In the genomic region with DNA sequence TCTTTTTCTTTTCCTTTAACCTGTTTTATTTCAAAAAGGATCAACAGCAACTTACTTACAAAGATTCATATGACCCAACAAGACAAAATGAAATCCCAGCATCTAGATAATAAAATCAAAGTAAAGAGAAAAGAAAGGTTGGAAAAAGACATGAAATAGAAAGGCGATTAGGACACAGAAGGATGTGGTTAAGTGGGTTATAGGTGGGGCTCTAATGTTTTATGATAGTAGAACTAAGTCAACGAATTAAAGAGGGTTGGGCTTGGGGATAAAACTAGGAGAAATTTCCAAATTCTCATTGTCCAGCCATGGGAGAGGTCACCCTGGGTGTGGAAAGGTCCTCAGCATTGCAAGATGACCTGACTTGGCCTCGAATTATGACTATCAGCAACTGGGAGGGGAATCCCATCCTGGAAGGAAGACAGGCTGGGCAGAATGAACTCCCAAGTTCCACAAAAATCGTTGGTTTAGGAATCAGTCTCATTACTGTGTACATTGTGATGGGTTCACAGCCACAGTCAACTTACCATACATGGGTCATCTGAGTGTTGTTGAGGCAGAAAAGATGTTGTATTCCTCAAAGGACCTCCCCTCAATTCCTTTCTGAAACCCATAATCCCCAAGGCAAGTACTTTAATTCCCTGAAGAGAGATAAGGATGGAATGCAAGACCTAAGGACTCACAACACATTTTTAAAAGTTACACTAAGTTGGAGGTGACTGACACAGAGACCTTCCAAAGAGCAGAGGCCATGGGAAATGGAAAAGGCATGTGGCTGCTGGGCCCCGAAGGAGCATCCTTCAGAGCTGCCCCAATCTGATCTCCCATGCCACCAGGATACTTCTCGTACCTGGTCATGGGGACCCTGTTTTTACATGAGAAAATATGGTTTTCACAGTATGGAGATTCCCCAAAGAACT, we compare ENCODE assay signal across 1 cellular context.
TF ChIP-seq lines count a peak whose summit lies in the region.

No MANE protein-coding gene starts in this region.

TF ChIP-seq in WTC11, 78 proteins besides CTCF, POLR2A, EP300 and RAD21 (continued from another document):
- TF ChIP-seq, protein P1, sequence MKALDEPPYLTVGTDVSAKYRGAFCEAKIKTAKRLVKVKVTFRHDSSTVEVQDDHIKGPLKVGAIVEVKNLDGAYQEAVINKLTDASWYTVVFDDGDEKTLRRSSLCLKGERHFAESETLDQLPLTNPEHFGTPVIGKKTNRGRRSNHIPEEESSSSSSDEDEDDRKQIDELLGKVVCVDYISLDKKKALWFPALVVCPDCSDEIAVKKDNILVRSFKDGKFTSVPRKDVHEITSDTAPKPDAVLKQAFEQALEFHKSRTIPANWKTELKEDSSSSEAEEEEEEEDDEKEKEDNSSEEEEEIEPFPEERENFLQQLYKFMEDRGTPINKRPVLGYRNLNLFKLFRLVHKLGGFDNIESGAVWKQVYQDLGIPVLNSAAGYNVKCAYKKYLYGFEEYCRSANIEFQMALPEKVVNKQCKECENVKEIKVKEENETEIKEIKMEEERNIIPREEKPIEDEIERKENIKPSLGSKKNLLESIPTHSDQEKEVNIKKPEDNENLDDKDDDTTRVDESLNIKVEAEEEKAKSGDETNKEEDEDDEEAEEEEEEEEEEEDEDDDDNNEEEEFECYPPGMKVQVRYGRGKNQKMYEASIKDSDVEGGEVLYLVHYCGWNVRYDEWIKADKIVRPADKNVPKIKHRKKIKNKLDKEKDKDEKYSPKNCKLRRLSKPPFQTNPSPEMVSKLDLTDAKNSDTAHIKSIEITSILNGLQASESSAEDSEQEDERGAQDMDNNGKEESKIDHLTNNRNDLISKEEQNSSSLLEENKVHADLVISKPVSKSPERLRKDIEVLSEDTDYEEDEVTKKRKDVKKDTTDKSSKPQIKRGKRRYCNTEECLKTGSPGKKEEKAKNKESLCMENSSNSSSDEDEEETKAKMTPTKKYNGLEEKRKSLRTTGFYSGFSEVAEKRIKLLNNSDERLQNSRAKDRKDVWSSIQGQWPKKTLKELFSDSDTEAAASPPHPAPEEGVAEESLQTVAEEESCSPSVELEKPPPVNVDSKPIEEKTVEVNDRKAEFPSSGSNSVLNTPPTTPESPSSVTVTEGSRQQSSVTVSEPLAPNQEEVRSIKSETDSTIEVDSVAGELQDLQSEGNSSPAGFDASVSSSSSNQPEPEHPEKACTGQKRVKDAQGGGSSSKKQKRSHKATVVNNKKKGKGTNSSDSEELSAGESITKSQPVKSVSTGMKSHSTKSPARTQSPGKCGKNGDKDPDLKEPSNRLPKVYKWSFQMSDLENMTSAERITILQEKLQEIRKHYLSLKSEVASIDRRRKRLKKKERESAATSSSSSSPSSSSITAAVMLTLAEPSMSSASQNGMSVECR (CRISPR knock-in tag; IDR thresholded peaks at IDR 0.05; ENCODE audit: borderline replicate concordance), result no peak
- TF ChIP-seq ZNF263 (CRISPR knock-in tag; IDR thresholded peaks at IDR 0.05; ENCODE audit: low read depth), result no peak
- TF ChIP-seq SOX15 (CRISPR knock-in tag; IDR thresholded peaks at IDR 0.05), result no peak
- no peak for TF ChIP-seq SMAD4 (CRISPR knock-in tag; IDR thresholded peaks at IDR 0.05)
- TF ChIP-seq MYBL2 (CRISPR knock-in tag; IDR thresholded peaks at IDR 0.05), result no peak
- TF ChIP-seq, protein P2, sequence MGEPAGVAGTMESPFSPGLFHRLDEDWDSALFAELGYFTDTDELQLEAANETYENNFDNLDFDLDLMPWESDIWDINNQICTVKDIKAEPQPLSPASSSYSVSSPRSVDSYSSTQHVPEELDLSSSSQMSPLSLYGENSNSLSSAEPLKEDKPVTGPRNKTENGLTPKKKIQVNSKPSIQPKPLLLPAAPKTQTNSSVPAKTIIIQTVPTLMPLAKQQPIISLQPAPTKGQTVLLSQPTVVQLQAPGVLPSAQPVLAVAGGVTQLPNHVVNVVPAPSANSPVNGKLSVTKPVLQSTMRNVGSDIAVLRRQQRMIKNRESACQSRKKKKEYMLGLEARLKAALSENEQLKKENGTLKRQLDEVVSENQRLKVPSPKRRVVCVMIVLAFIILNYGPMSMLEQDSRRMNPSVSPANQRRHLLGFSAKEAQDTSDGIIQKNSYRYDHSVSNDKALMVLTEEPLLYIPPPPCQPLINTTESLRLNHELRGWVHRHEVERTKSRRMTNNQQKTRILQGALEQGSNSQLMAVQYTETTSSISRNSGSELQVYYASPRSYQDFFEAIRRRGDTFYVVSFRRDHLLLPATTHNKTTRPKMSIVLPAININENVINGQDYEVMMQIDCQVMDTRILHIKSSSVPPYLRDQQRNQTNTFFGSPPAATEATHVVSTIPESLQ (CRISPR knock-in tag; IDR thresholded peaks at IDR 0.05), result no peak
- no peak for TF ChIP-seq TEAD4 (CRISPR knock-in tag; IDR thresholded peaks at IDR 0.05)
